In genomic region chr13:21316376-21316775, GRCh38 we compare ENCODE assay signal across 26 cellular contexts.
"Had no signal": no experiment of that assay in that cellular context is flagged by ENCODE, and none has a peak within 500 bp of the region (broad histone marks: within the 10 kb centered on the region; RNA-seq: fewer than 3 reads in every experiment).

No MANE protein-coding gene starts in this region.

- H3K27me3 Mint-ChIP-seq: activated CD4-positive, alpha-beta memory T cell treated with anti-CD3 and anti-CD28 coated beads for 36 hours; activated naive CD4-positive, alpha-beta T cell treated with anti-CD3 and anti-CD28 coated beads, Interleukin-2, amount 50 U/mL, for 24 hours; natural killer cell treated with Interleukin-12 subunit alpha and Interleukin-12 subunit beta and Interleukin-15 and Interleukin-18, amount 100 ng/mL, for 72 hours; T-cell had no signal

- H3K4me1 Mint-ChIP-seq: activated naive CD4-positive, alpha-beta T cell treated with anti-CD3 and anti-CD28 coated beads, Interleukin-2, amount 50 U/mL, for 24 hours; stimulated activated effector memory CD8-positive, alpha-beta T cell treated with anti-CD3 and anti-CD28 coated beads, Interleukin-12 subunit alpha, Interleukin-12 subunit beta, amount 100 ng/mL, for 72 hours had no signal

- ATAC-seq: body of pancreas; gastrocnemius medialis; left ventricle myocardium superior; mucosa of descending colon; natural killer cell treated with Interleukin-12 subunit alpha and Interleukin-12 subunit beta and Interleukin-15 and Interleukin-18, amount 100 ng/mL, for 72 hours; right lobe of liver; stimulated activated effector memory CD8-positive, alpha-beta T cell treated with anti-CD3 and anti-CD28 coated beads, Interleukin-12 subunit alpha, Interleukin-12 subunit beta, amount 100 ng/mL, for 72 hours; T-cell; upper lobe of right lung had no signal

- H3K27ac Mint-ChIP-seq: activated CD4-positive, alpha-beta memory T cell treated with anti-CD3 and anti-CD28 coated beads for 36 hours; activated naive CD4-positive, alpha-beta T cell treated with anti-CD3 and anti-CD28 coated beads, Interleukin-2, amount 50 U/mL, for 24 hours; stimulated activated effector memory CD8-positive, alpha-beta T cell treated with anti-CD3 and anti-CD28 coated beads, Interleukin-12 subunit alpha, Interleukin-12 subunit beta, amount 100 ng/mL, for 72 hours; T-cell had no signal

- H3K4me3 ChIP-seq: body of pancreas, esophagus muscularis mucosa, gastrocnemius medialis, mucosa of descending colon, right lobe of liver, skin epidermis, suprapubic skin, tibial artery, upper lobe of right lung had no signal

- H3K27ac ChIP-seq: body of pancreas, esophagus muscularis mucosa, gastrocnemius medialis, right lobe of liver, skin epidermis, suprapubic skin, tibial artery, upper lobe of right lung, VCaP had no signal

- H3K27me3 ChIP-seq: body of pancreas, esophagus muscularis mucosa, gastrocnemius medialis, right lobe of liver, suprapubic skin, tibial artery, upper lobe of right lung had no signal

- DNase-seq: activated CD4-positive, alpha-beta memory T cell treated with anti-CD3 and anti-CD28 coated beads for 36 hours; activated CD4-positive, alpha-beta T cell treated with anti-CD3 and anti-CD28 coated beads for 4 hours; activated CD8-positive, alpha-beta memory T cell treated with anti-CD3 and anti-CD28 coated beads, Interleukin-2, amount 50 U/mL, for 4 hours; aorta; body of pancreas; dermis blood vessel endothelial cell; effector CD4-positive, alpha-beta T cell; gastrocnemius medialis; glutamatergic neuron; islet precursor cell; left ventricle myocardium superior; mucosa of descending colon; posterior cingulate gyrus; right lobe of liver; stimulated activated CD4-positive, alpha-beta T cell treated with anti-CD3 and anti-CD28 coated beads, Interleukin-4, amount 100 ng/mL, for 24 hours; T-cell; T-helper 9 cell; tibial artery; upper lobe of right lung had no signal

- H3K9me3 Mint-ChIP-seq: activated CD4-positive, alpha-beta memory T cell treated with anti-CD3 and anti-CD28 coated beads for 36 hours; activated naive CD4-positive, alpha-beta T cell treated with anti-CD3 and anti-CD28 coated beads, Interleukin-2, amount 50 U/mL, for 24 hours; natural killer cell treated with Interleukin-12 subunit alpha and Interleukin-12 subunit beta and Interleukin-15 and Interleukin-18, amount 100 ng/mL, for 72 hours; stimulated activated effector memory CD8-positive, alpha-beta T cell treated with anti-CD3 and anti-CD28 coated beads, Interleukin-12 subunit alpha, Interleukin-12 subunit beta, amount 100 ng/mL, for 72 hours; T-cell had no signal

- H3K36me3 Mint-ChIP-seq: natural killer cell treated with Interleukin-12 subunit alpha and Interleukin-12 subunit beta and Interleukin-15 and Interleukin-18, amount 100 ng/mL, for 72 hours; stimulated activated effector memory CD8-positive, alpha-beta T cell treated with anti-CD3 and anti-CD28 coated beads, Interleukin-12 subunit alpha, Interleukin-12 subunit beta, amount 100 ng/mL, for 72 hours had no signal

- H3K9me3 ChIP-seq: body of pancreas, esophagus muscularis mucosa, gastrocnemius medialis, mucosa of descending colon, right lobe of liver, suprapubic skin, upper lobe of right lung had no signal

- H3K4me3 Mint-ChIP-seq: activated CD4-positive, alpha-beta memory T cell treated with anti-CD3 and anti-CD28 coated beads for 36 hours; activated naive CD4-positive, alpha-beta T cell treated with anti-CD3 and anti-CD28 coated beads, Interleukin-2, amount 50 U/mL, for 24 hours; natural killer cell treated with Interleukin-12 subunit alpha and Interleukin-12 subunit beta and Interleukin-15 and Interleukin-18, amount 100 ng/mL, for 72 hours; stimulated activated effector memory CD8-positive, alpha-beta T cell treated with anti-CD3 and anti-CD28 coated beads, Interleukin-12 subunit alpha, Interleukin-12 subunit beta, amount 100 ng/mL, for 72 hours; T-cell had no signal

- H3K36me3 ChIP-seq: esophagus muscularis mucosa, gastrocnemius medialis, right lobe of liver, suprapubic skin, upper lobe of right lung had no signal

- H3K4me1 ChIP-seq: body of pancreas, gastrocnemius medialis, right lobe of liver, suprapubic skin, tibial artery, upper lobe of right lung had no signal
